1 cellular context compared by ENCODE assay signal in genomic region chr10:79342295-79342761, GRCh38.
TF ChIP-seq lines count a peak whose summit lies in the region.

No MANE protein-coding gene starts in this region.

TF ChIP-seq in H1, 55 proteins besides CTCF, POLR2A, EP300 and RAD21:
- TF ChIP-seq TAF1 (IDR thresholded peaks at IDR 0.05; ENCODE audit: low read depth, low read length) (no peak), EZH2 (IDR thresholded peaks at IDR 0.05; ENCODE audit: low read depth, low read length, severe bottlenecking) (no peak), TAF7 (optimal IDR thresholded peaks at IDR 0.05; ENCODE audit: borderline replicate concordance, low read depth, low read length) (no peak), MAFK (IDR thresholded peaks at IDR 0.05; ENCODE audit: low read depth, low read length) (no peak), JUN (IDR thresholded peaks at IDR 0.05; ENCODE audit: low read depth, low read length) (no peak), SIN3A (conservative IDR thresholded peaks at IDR 0.05 in 1 of 2, IDR thresholded peaks at IDR 0.05 in 1 of 2; ENCODE audit: low read depth in 1 of 2, low read length in 2 of 2) (no peak), KDM4A (IDR thresholded peaks at IDR 0.05; ENCODE audit: low read depth, low read length, severe bottlenecking) (no peak), EGR1 (IDR thresholded peaks at IDR 0.05; ENCODE audit: borderline replicate concordance, low read depth, low read length) (no peak), RNF2 (IDR thresholded peaks at IDR 0.05; ENCODE audit: borderline replicate concordance, low read depth, low read length, missing control alignments, poor library complexity, severe bottlenecking) (no peak), GTF2F1 (IDR thresholded peaks at IDR 0.05; ENCODE audit: borderline replicate concordance, low read depth, low read length) (no peak), TCF12 (IDR thresholded peaks at IDR 0.05; ENCODE audit: low read depth, low read length) (no peak)
